ENCODE assay signal across 4 cellular contexts in genomic region chr2:20045712-20046292, GRCh38. TPM values are rescaled to one million over a fixed set of nuclear protein-coding genes. Genes with fewer than 3 reads are reported as not detected.
"Had no signal": no experiment of that assay in that cellular context is flagged by ENCODE, and none has a peak within 500 bp of the region (broad histone marks: within the 10 kb centered on the region; RNA-seq: fewer than 3 reads in every experiment).

No MANE protein-coding gene starts in this region.

RNA-seq across cellular contexts. Expression of gene MATN3, which starts 33.3 kb away (rescaled TPM):
- total RNA-seq: activated CD4-positive, alpha-beta memory T cell treated with anti-CD3 and anti-CD28 coated beads, Interleukin-2, amount 10 ng/mL, durations not matched to agents 7 days and 5 days; activated CD8-positive, alpha-beta memory T cell treated with anti-CD3 and anti-CD28 coated beads, Interleukin-2, amount 10 ng/mL, durations not matched to agents 7 days and 5 days; activated naive CD8-positive, alpha-beta T cell treated with anti-CD3 and anti-CD28 coated beads for 36 hours; activated T-helper 17 cell treated with anti-CD3 and anti-CD28 coated beads, Interleukin-2, amount 50 U/mL, for 72 hours had no signal
